In genomic region chr19:41295506-41295905, GRCh38 we compare ENCODE assay signal across 15 cellular contexts. TPM values are rescaled to one million over a fixed set of nuclear protein-coding genes. Genes with fewer than 3 reads are reported as not detected.
DNase-seq lines count a peak whose midpoint lies in the region; ATAC-seq, FAIRE-seq and TF ChIP-seq lines count a peak whose summit lies in the region.
"Had no signal": no experiment of that assay in that cellular context is flagged by ENCODE, and none has a peak within 500 bp of the region (broad histone marks: within the 10 kb centered on the region; RNA-seq: fewer than 3 reads in every experiment).

No MANE protein-coding gene starts in this region.

- H3K9me3 ChIP-seq in BLaER1 treated with 17β-estradiol and CSF1 and Interleukin-3, amounts not matched to agents 10 nM and 100 nM (replicated peaks in 1 of 11): no peaks in the 10 kb centered on the region
- H3K9me3 ChIP-seq in K562 (replicated peaks; ENCODE audit: control insufficient read depth, insufficient read depth, low read depth, low read length): no peaks in the 10 kb centered on the region
- H3K9me3 ChIP-seq in spleen: no peaks in the 10 kb centered on the region
- H3K9me3 ChIP-seq: pancreas had no signal

- H3K9me3 Mint-ChIP-seq in GM23338: no peaks in the 10 kb centered on the region
- no peaks in the 10 kb centered on the region for H3K9me3 Mint-ChIP-seq in natural killer cell
- H3K9me3 Mint-ChIP-seq: T-helper 2 cell treated with Interferon-gamma antibody and Interleukin-4, amounts not matched to agents 5 μg/mL and 100 μg/mL, for 36 hours had no signal

- in situ Hi-C loops in K562 (cut with MboI): no loop called here

- ATAC-seq in GM23338 (no peak), K562 (no peak), natural killer cell (no peak), GM19035 (IDR thresholded peaks at IDR 0.05; ENCODE audit: unreplicated experiment) (no peak), HG02571 (IDR thresholded peaks at IDR 0.05; ENCODE audit: unreplicated experiment) (no peak)
- ATAC-seq: pancreas had no signal

- H3K4me1 Mint-ChIP-seq in GM23338 (peaks cover under 1% of the 10 kb centered on the region; the same call in 1 of the 3 replicates), natural killer cell (peaks cover 50 to 60% of the 10 kb centered on the region in 2 donors)

- peaks cover 3% of the 10 kb centered on the region for H3K27me3 Mint-ChIP-seq in GM23338 (ENCODE audit: insufficient read depth, low read depth, poor library complexity)
- no peaks in the 10 kb centered on the region for H3K27me3 Mint-ChIP-seq in natural killer cell (ENCODE audit: low read depth in 2 of 2)

- peaks cover 47 to 64% (median 62%) of the 10 kb centered on the region in 10 experiments for H3K4me1 ChIP-seq in BLaER1 treated with 17β-estradiol and CSF1 and Interleukin-3, amounts not matched to agents 10 nM and 100 nM
- H3K4me1 ChIP-seq in GM23338 (ENCODE audit: insufficient read depth): no peaks in the 10 kb centered on the region
- no peaks in the 10 kb centered on the region for H3K4me1 ChIP-seq in K562 (replicated peaks in 1 of 2; ENCODE audit: control insufficient read depth in 2 of 2, insufficient read depth in 2 of 2, low read length in 2 of 2)
- peaks cover 30 to 52% (median 46%) of the 10 kb centered on the region in 6 donors for H3K4me1 ChIP-seq in spleen

- peaks cover 73 to 100% (median 98%) of the 10 kb centered on the region in 11 experiments for H3K36me3 ChIP-seq in BLaER1 treated with 17β-estradiol and CSF1 and Interleukin-3, amounts not matched to agents 10 nM and 100 nM
- H3K36me3 ChIP-seq in GM23338 (ENCODE audit: insufficient read depth): peaks cover 91% of the 10 kb centered on the region
- H3K36me3 ChIP-seq in K562 (ENCODE audit: control insufficient read depth, insufficient read depth, low read length): peaks cover 99% of the 10 kb centered on the region
- H3K36me3 ChIP-seq in spleen: peaks cover 10 to 100% (median 91%) of the 10 kb centered on the region in 6 donors

- no peak overlapping the region for H3K4me3 ChIP-seq in BLaER1 treated with 17β-estradiol and CSF1 and Interleukin-3, amounts not matched to agents 10 nM and 100 nM
- H3K4me3 ChIP-seq in GM23338 (no peak overlapping the region), K562 (no peak overlapping the region), spleen (no peak overlapping the region)
- H3K4me3 ChIP-seq: GM12878, pancreas had no signal

- no peaks in the 10 kb centered on the region for H3K9me1 ChIP-seq in K562 (ENCODE audit: control insufficient read depth, insufficient read depth, low read length)

- H3K27ac ChIP-seq in BLaER1 treated with 17β-estradiol and CSF1 and Interleukin-3, amounts not matched to agents 10 nM and 100 nM: peak overlapping the region in 1 of 11 experiments; percentile 2; a peak in 1 of 22 replicates
- H3K27ac ChIP-seq in GM23338 (ENCODE audit: low read depth): no peak overlapping the region; the same call in 1 of the 2 replicates
- no peak overlapping the region for H3K27ac ChIP-seq in K562 (ENCODE audit: extremely low read depth, low read depth, low read length)
- peak overlapping the region in 4 of 8 donors; percentile 92 to 98 (median 96) for H3K27ac ChIP-seq in spleen

- peak overlapping the region in 3 of 11 experiments; percentile 8 to 52 (median 14); a peak in 2 of 22 replicates for H3K9ac ChIP-seq in BLaER1 treated with 17β-estradiol and CSF1 and Interleukin-3, amounts not matched to agents 10 nM and 100 nM
- H3K9ac ChIP-seq in K562 (ENCODE audit: insufficient read depth in 1 of 2, low read depth in 2 of 2, low read length in 2 of 2): no peak overlapping the region; a peak in 1 of 4 replicates

- no peak for FAIRE-seq in K562 (lab: Jason Lieb, UNC)
- FAIRE-seq: endothelial cell of umbilical vein, GM12878, pancreas had no signal

- peaks cover 24% of the 10 kb centered on the region; the same call in 1 of the 2 replicates for H3F3A ChIP-seq in GM23338 (replicated peaks; ENCODE audit: low read depth)

- WGBS in K562 (ENCODE audit: insufficient coverage, low coverage, missing lambda C conversion rate): 70% methylated on average over 5 of the region's 5 CpGs
- WGBS in spleen, 5 donors: 83 to 91% (median 84%) methylated on average over 5 of the region's 5 CpGs

- TF ChIP-seq EP300 in K562 (IDR thresholded peaks at IDR 0.05; ENCODE audit: low read length): no peak

- 0 out of 2 replicates have a peak overlapping the region, but pooled peaks have one; percentile 14 for H3K27ac Mint-ChIP-seq in GM23338
- peak overlapping the region; percentile 91 to 94 for H3K27ac Mint-ChIP-seq in natural killer cell

- H3K79me2 ChIP-seq in GM23338 (replicated peaks; ENCODE audit: insufficient read depth): peaks cover 24% of the 10 kb centered on the region
- H3K79me2 ChIP-seq in K562 (ENCODE audit: control insufficient read depth, insufficient read depth, low read length): peaks cover 6% of the 10 kb centered on the region; the same call in 1 of the 3 replicates

- H3K4me3 Mint-ChIP-seq in GM23338 (no peak overlapping the region), natural killer cell (no peak overlapping the region)
- H3K4me3 Mint-ChIP-seq: T-helper 2 cell treated with Interferon-gamma antibody and Interleukin-4, amounts not matched to agents 5 μg/mL and 100 μg/mL, for 36 hours had no signal

- no peak for TF ChIP-seq CTCF in GM23338 (conservative IDR thresholded peaks at IDR 0.05; ENCODE audit: low read depth in 2 of 2)
- TF ChIP-seq CTCF in K562 (IDR thresholded peaks at IDR 0.05 in 2 of 3, conservative IDR thresholded peaks at IDR 0.05 in 1 of 3; ENCODE audit: insufficient read depth in 2 of 3, low read depth in 1 of 3, low read length in 3 of 3): no peak
- TF ChIP-seq CTCF in natural killer cell (IDR thresholded peaks at IDR 0.05): no peak
- TF ChIP-seq CTCF in spleen (IDR thresholded peaks at IDR 0.05 in 8 of 11, conservative IDR thresholded peaks at IDR 0.05 in 3 of 11): no peak

- CTCF ChIA-PET in K562 (lab: Yijun Ruan, JAX; ENCODE audit: low intra/inter-chr PET ratio): no interaction called here

- peaks cover 13 to 100% (median 97%) of the 10 kb centered on the region in 11 experiments; a peak in 20 of 22 replicates for H4K20me1 ChIP-seq in BLaER1 treated with 17β-estradiol and CSF1 and Interleukin-3, amounts not matched to agents 10 nM and 100 nM
- peaks cover 52% of the 10 kb centered on the region for H4K20me1 ChIP-seq in GM23338 (replicated peaks; ENCODE audit: insufficient read depth)
- peaks cover 7% of the 10 kb centered on the region; the same call in 1 of the 2 replicates for H4K20me1 ChIP-seq in K562 (replicated peaks; ENCODE audit: control insufficient read depth, insufficient read depth, low read length)

- H3K36me3 Mint-ChIP-seq in GM23338 (ENCODE audit: low read depth) (peaks cover 96% of the 10 kb centered on the region), natural killer cell (peaks cover 21% of the 10 kb centered on the region)

- H3K9me2 ChIP-seq in GM23338 (ENCODE audit: insufficient read depth): no peaks in the 10 kb centered on the region

- DNase-seq in GM23338 (ENCODE audit: low spot score) (no peak), K562 (ENCODE audit: extremely low read depth in 1 of 4, low spot score in 3 of 4) (no peak), natural killer cell (no peak), spleen (no peak), NCI-H2171 treated with DMSO at 0.1 percent for 48 hours (lab: John Stamatoyannopoulos, UW) (no peak)
- DNase-seq: activated CD4-positive, alpha-beta T cell treated with anti-CD3 and anti-CD28 coated beads for 4 hours; activated gamma-delta T cell; NCI-H2081 treated with DMSO at 0.1 percent for 48 hours; pancreas had no signal

- H3K27me3 ChIP-seq in BLaER1 treated with 17β-estradiol and CSF1 and Interleukin-3, amounts not matched to agents 10 nM and 100 nM: no peaks in the 10 kb centered on the region
- H3K27me3 ChIP-seq in GM23338 (ENCODE audit: insufficient read depth): no peaks in the 10 kb centered on the region
- H3K27me3 ChIP-seq in K562 (ENCODE audit: control insufficient read depth in 2 of 2, insufficient read depth in 2 of 2, low read length in 2 of 2): no peaks in the 10 kb centered on the region
- no peaks in the 10 kb centered on the region for H3K27me3 ChIP-seq in spleen (replicated peaks in 1 of 7)
- H3K27me3 ChIP-seq: pancreas had no signal

- no TSS peak for BruUV-seq in K562 (replicated peaks; lab: Mats Ljungman, UMichigan)

- peak overlapping the region in 8 of 11 experiments; percentile 79 to 90 (median 82); a peak in 8 of 22 replicates for H3K4me2 ChIP-seq in BLaER1 treated with 17β-estradiol and CSF1 and Interleukin-3, amounts not matched to agents 10 nM and 100 nM
- H3K4me2 ChIP-seq in GM23338 (no peak overlapping the region), K562 (ENCODE audit: insufficient read depth, low read length) (no peak overlapping the region)

- intact Hi-C loops in K562 (cut with micrococcal nuclease): no loop called here
- intact Hi-C loops in natural killer cell (cut with micrococcal nuclease): no loop called here
- intact Hi-C loops in spleen (cut with DNase I; ENCODE audit: low total_unique reads): no loop called here

- H2AFZ ChIP-seq in GM23338 (no peak overlapping the region), K562 (ENCODE audit: low read depth, low read length) (no peak overlapping the region)

- no peak for TF ChIP-seq RAD21 in K562 (CRISPR knock-in tag; conservative IDR thresholded peaks at IDR 0.05 in 1 of 2, IDR thresholded peaks at IDR 0.05 in 1 of 2)

- POLR2A ChIA-PET in K562 (lab: Yijun Ruan, JAX): interaction anchor here (0.6 to 1.4 kb wide), 2 partner anchors 9 to 1062 kb away, joined by 3 to 4 read pairs; no protein-coding TSS in a partner anchor

- TF ChIP-seq POLR2A in K562 (conservative IDR thresholded peaks at IDR 0.05) (no peak), spleen (IDR thresholded peaks at IDR 0.05) (no peak)

RNA-seq across cellular contexts. Expression of gene CCDC97, which starts 14.5 kb away (rescaled TPM):
- 8.0 and 9.7 TPM in 2 replicates for total RNA-seq in GM23338 (2014; rRNA removed; shearing (Covaris generic))
- polyA plus RNA-seq in GM23338 (2016; fragmentation: Nextera tagmentation; extraction: Ambion mirVana): 8.2 and 11.0 TPM in 2 replicates
- total RNA-seq in K562 (2011; cell fraction: chromatin; rRNA removed; ENCODE audit: low replicate concordance): 9.7 and 23.9 TPM in 2 replicates
- total RNA-seq in K562 (2011; cell fraction: nucleolus; rRNA removed): 14.2 and 16.3 TPM in 2 replicates
- 17.3 and 25.1 TPM in 2 replicates for total RNA-seq in K562 (2011; cell fraction: nucleoplasm; rRNA removed)
- total RNA-seq in K562 (2014; rRNA removed): 8.0 and 10.8 TPM in 2 replicates
- total RNA-seq in K562 (2014; rRNA removed; fragmentation: Illumina TruSeq; extraction: Trizol): 2.2 and 3.3 TPM in 2 replicates
- total RNA-seq in K562 (2015; rRNA removed; fragmentation: Illumina TruSeq; extraction: Trizol): 5.5 and 7.0 TPM in 2 replicates
- total RNA-seq in K562 (2021): 16.5 and 18.0 TPM in 2 replicates
- 3.6 and 5.0 TPM in 2 replicates for polyA plus RNA-seq in K562 (2011; rRNA removed)
- 6.2 and 8.2 TPM in 2 replicates for polyA plus RNA-seq in K562 (2011; cell fraction: cytosol; rRNA removed)
- polyA plus RNA-seq in K562 (2011; cell fraction: nucleus; rRNA removed): 4.3 and 6.3 TPM in 2 replicates
- 10.0 and 27.9 TPM in 2 replicates for polyA plus RNA-seq in K562 (2012)
- 9.8 and 13.2 TPM in 2 replicates for polyA plus RNA-seq in K562 (2014; fragmentation: Illumina TruSeq; extraction: Trizol)
- polyA plus RNA-seq in K562 (2014; fragmentation: Nextera tagmentation; extraction: Ambion mirVana): under 1 TPM; 0.60 to 0.79 TPM
- polyA plus RNA-seq in K562 (2014; rRNA removed): 8.8 and 11.3 TPM in 2 replicates
- 3.7 and 4.4 TPM in 2 replicates for polyA minus RNA-seq in K562 (2011; rRNA and poly(A)+ RNA removed)
- polyA minus RNA-seq in K562 (2011; cell fraction: cytosol; rRNA and poly(A)+ RNA removed): 3.2 and 4.2 TPM in 2 replicates
- polyA minus RNA-seq in K562 (2011; cell fraction: nucleus; rRNA and poly(A)+ RNA removed): 6.8 and 8.3 TPM in 2 replicates
- total RNA-seq in natural killer cell: 10 to 100 TPM; 41.1 to 44.3 (median 44.0) TPM
- total RNA-seq in spleen: 10 to 100 TPM; 20.5 to 38.2 (median 29.7) TPM
- 10 to 100 TPM; 12.7 to 18.9 (median 14.5) TPM for polyA plus RNA-seq in spleen

RNA-seq across cellular contexts. Expression of gene HNRNPUL1, which starts 31.3 kb away (rescaled TPM):
- 166 and 204 TPM in 2 replicates for total RNA-seq in GM23338 (2014; rRNA removed; shearing (Covaris generic))
- 204 and 207 TPM in 2 replicates for polyA plus RNA-seq in GM23338 (2016; fragmentation: Nextera tagmentation; extraction: Ambion mirVana)
- 232 and 237 TPM in 2 replicates for total RNA-seq in K562 (2011; cell fraction: chromatin; rRNA removed; ENCODE audit: low replicate concordance)
- 95.1 and 105 TPM in 2 replicates for total RNA-seq in K562 (2011; cell fraction: nucleolus; rRNA removed)
- total RNA-seq in K562 (2011; cell fraction: nucleoplasm; rRNA removed): 117 and 149 TPM in 2 replicates
- total RNA-seq in K562 (2014; rRNA removed): 85.0 and 99.3 TPM in 2 replicates
- 69.9 and 78.2 TPM in 2 replicates for total RNA-seq in K562 (2014; rRNA removed; fragmentation: Illumina TruSeq; extraction: Trizol)
- 85.9 and 88.7 TPM in 2 replicates for total RNA-seq in K562 (2015; rRNA removed; fragmentation: Illumina TruSeq; extraction: Trizol)
- 196 and 211 TPM in 2 replicates for total RNA-seq in K562 (2021)
- polyA plus RNA-seq in K562 (2011; rRNA removed): 39.2 and 59.3 TPM in 2 replicates
- polyA plus RNA-seq in K562 (2011; cell fraction: cytosol; rRNA removed): 36.1 and 60.0 TPM in 2 replicates
- 43.7 and 55.9 TPM in 2 replicates for polyA plus RNA-seq in K562 (2011; cell fraction: nucleus; rRNA removed)
- polyA plus RNA-seq in K562 (2012): 121 and 132 TPM in 2 replicates
- polyA plus RNA-seq in K562 (2014; fragmentation: Illumina TruSeq; extraction: Trizol): 138 and 160 TPM in 2 replicates
- polyA plus RNA-seq in K562 (2014; fragmentation: Nextera tagmentation; extraction: Ambion mirVana): 1 to 10 TPM; 7.3 to 9.4 TPM
- polyA plus RNA-seq in K562 (2014; rRNA removed): 93.8 and 107 TPM in 2 replicates
- 53.3 and 64.4 TPM in 2 replicates for polyA minus RNA-seq in K562 (2011; rRNA and poly(A)+ RNA removed)
- polyA minus RNA-seq in K562 (2011; cell fraction: cytosol; rRNA and poly(A)+ RNA removed): 50.4 and 56.1 TPM in 2 replicates
- 40.3 and 68.6 TPM in 2 replicates for polyA minus RNA-seq in K562 (2011; cell fraction: nucleus; rRNA and poly(A)+ RNA removed)
- total RNA-seq in natural killer cell: 100 to 1,000 TPM; 279 to 360 (median 315) TPM
- total RNA-seq in spleen: 100 to 1,000 TPM; 161 to 213 (median 178) TPM
- polyA plus RNA-seq in spleen: 100 to 1,000 TPM in 1 of 3 donors, 10 to 100 TPM in 2; 53.9 to 102 (median 64.4) TPM

RNA-seq across cellular contexts. Expression of gene TGFB1, which starts 58.2 kb away (rescaled TPM):
- 6.7 and 7.9 TPM in 2 replicates for total RNA-seq in GM23338 (2014; rRNA removed; shearing (Covaris generic))
- polyA plus RNA-seq in GM23338 (2016; fragmentation: Nextera tagmentation; extraction: Ambion mirVana) (0.99 and 1.4 TPM in 2 replicates), K562 (2011; rRNA removed) (11.8 and 13.4 TPM in 2 replicates), K562 (2014; fragmentation: Illumina TruSeq; extraction: Trizol) (45.7 and 64.4 TPM in 2 replicates), K562 (2014; fragmentation: Nextera tagmentation; extraction: Ambion mirVana) (under 1 TPM; 0.24 to 0.77 TPM), K562 (2014; rRNA removed) (35.2 and 37.8 TPM in 2 replicates), spleen (10 to 100 TPM; 23.0 to 56.0 (median 25.2) TPM)
- total RNA-seq in K562 (2011; cell fraction: chromatin; rRNA removed; ENCODE audit: low replicate concordance): 64.3 and 157 TPM in 2 replicates
- total RNA-seq in K562 (2011; cell fraction: nucleolus; rRNA removed): 136 and 144 TPM in 2 replicates
- total RNA-seq in K562 (2011; cell fraction: nucleoplasm; rRNA removed): 124 and 158 TPM in 2 replicates
- total RNA-seq in K562 (2014; rRNA removed) (18.6 and 25.8 TPM in 2 replicates), K562 (2014; rRNA removed; fragmentation: Illumina TruSeq; extraction: Trizol) (10.4 and 12.3 TPM in 2 replicates), K562 (2015; rRNA removed; fragmentation: Illumina TruSeq; extraction: Trizol) (14.7 and 17.2 TPM in 2 replicates), K562 (2021) (131 and 159 TPM in 2 replicates), natural killer cell (100 to 1,000 TPM; 682 to 761 (median 729) TPM), spleen (100 to 1,000 TPM in 6 of 7 donors, 10 to 100 TPM in 1; 79.3 to 147 (median 130) TPM)
- 15.8 and 29.1 TPM in 2 replicates for polyA plus RNA-seq in K562 (2011; cell fraction: cytosol; rRNA removed)
- polyA plus RNA-seq in K562 (2011; cell fraction: nucleus; rRNA removed): 32.7 and 67.7 TPM in 2 replicates
- polyA plus RNA-seq in K562 (2012): 114 and 117 TPM in 2 replicates
- polyA minus RNA-seq in K562 (2011; rRNA and poly(A)+ RNA removed): 8.5 and 9.4 TPM in 2 replicates
- polyA minus RNA-seq in K562 (2011; cell fraction: cytosol; rRNA and poly(A)+ RNA removed): 77.3 and 101 TPM in 2 replicates
- polyA minus RNA-seq in K562 (2011; cell fraction: nucleus; rRNA and poly(A)+ RNA removed): 19.0 and 20.9 TPM in 2 replicates

Comparison
In these comparisons a context has a peak if more than half of its experiments do, and no peak if none do; other contexts are left out.
1. H3K4me2 ChIP-seq: peak in BLaER1 treated with 17β-estradiol and CSF1 and Interleukin-3, amounts not matched to agents 10 nM and 100 nM (8 of 11); none in GM23338 (single experiment) and K562 (single experiment).
2. RNA of gene TGFB1, which starts 58.2 kb away (total RNA-seq): 682 to 761 TPM in natural killer cell; 79.3 to 147 TPM in spleen, 10.4 to 159 TPM in K562 and 6.7 to 7.9 TPM in GM23338; every median in the first group is over 4 times any median in the second.